14 cellular contexts compared by ENCODE assay signal in genomic region chr13:75717525-75717924, GRCh38.
"Had no signal": no experiment of that assay in that cellular context is flagged by ENCODE, and none has a peak within 500 bp of the region (broad histone marks: within the 10 kb centered on the region; RNA-seq: fewer than 3 reads in every experiment).

No MANE protein-coding gene starts in this region.

- H3K9me3 ChIP-seq: gastrocnemius medialis, heart right ventricle had no signal

- H3K4me3 ChIP-seq: gastrocnemius medialis, heart right ventricle had no signal

- H3K27ac ChIP-seq: gastrocnemius medialis, heart right ventricle had no signal

- H3K27ac Mint-ChIP-seq: activated naive CD4-positive, alpha-beta T cell treated with anti-CD3 and anti-CD28 coated beads, Interleukin-2, amount 50 U/mL, for 72 hours; nephron progenitor cell had no signal

- H3K9me3 Mint-ChIP-seq: activated naive CD4-positive, alpha-beta T cell treated with anti-CD3 and anti-CD28 coated beads, Interleukin-2, amount 50 U/mL, for 72 hours; nephron progenitor cell had no signal

- H3K4me3 Mint-ChIP-seq: activated T-cell treated with anti-CD3 and anti-CD28 coated beads, Interleukin-2, amount 50 U/mL, for 4 hours; nephron progenitor cell had no signal

- H3K27me3 ChIP-seq: gastrocnemius medialis, heart right ventricle had no signal

- DNase-seq: activated CD4-positive, alpha-beta T cell treated with anti-CD3 and anti-CD28 coated beads for 1 hour; activated CD4-positive, alpha-beta T cell treated with anti-CD3 and anti-CD28 coated beads, Interleukin-2, amount 50 U/mL, for 48 hours; activated effector memory CD4-positive, alpha-beta T cell treated with anti-CD3 and anti-CD28 coated beads, Interleukin-2, amount 50 U/mL, for 16 hours; activated T-cell treated with anti-CD3 and anti-CD28 coated beads, Interleukin-2, amount 50 U/mL, for 4 hours; heart right ventricle; left ventricle myocardium superior; mesendoderm; nephron progenitor cell; stimulated activated CD4-positive, alpha-beta T cell treated with anti-CD3 and anti-CD28 coated beads, Interleukin-4, amount 100 ng/mL, for 1 hour; stimulated activated CD8-positive, alpha-beta memory T cell treated with anti-CD3 and anti-CD28 coated beads, Interleukin-4, amount 100 ng/mL, for 48 hours; stimulated activated naive CD8-positive, alpha-beta T cell treated with anti-CD3 and anti-CD28 coated beads, Interleukin-15, Interleukin-2, amounts not matched to agents 100 U/mL and 50 U/mL, for 24 hours; T-helper 9 cell had no signal

- ATAC-seq: activated naive CD4-positive, alpha-beta T cell treated with anti-CD3 and anti-CD28 coated beads, Interleukin-2, amount 50 U/mL, for 72 hours; activated T-cell treated with anti-CD3 and anti-CD28 coated beads, Interleukin-2, amount 50 U/mL, for 4 hours; heart right ventricle; left ventricle myocardium superior; stimulated activated naive CD8-positive, alpha-beta T cell treated with anti-CD3 and anti-CD28 coated beads, Interleukin-15, Interleukin-2, amounts not matched to agents 100 U/mL and 50 U/mL, for 24 hours had no signal

- H3K36me3 ChIP-seq: gastrocnemius medialis, heart right ventricle had no signal
